ENCODE assay signal across 15 cellular contexts in genomic region chr21:43267391-43268085, GRCh38.
DNase-seq lines count a peak whose midpoint lies in the region; ATAC-seq lines count a peak whose summit lies in the region.
"Had no signal": no experiment of that assay in that cellular context is flagged by ENCODE, and none has a peak within 500 bp of the region (broad histone marks: within the 10 kb centered on the region; RNA-seq: fewer than 3 reads in every experiment).

No MANE protein-coding gene starts in this region.

- no CpG with 5 or more reads among the region's 15 CpGs for WGBS in neuronal stem cell (ENCODE audit: extremely low coverage in 2 of 2, insufficient read length in 2 of 2, insufficient replicate concordance in 1 of 2), 2 donors

- H4K20me1 ChIP-seq in BLaER1, result no peaks in the 10 kb centered on the region

- peak overlapping the region; percentile 56; the same call in 1 of the 2 replicates for H3K27ac ChIP-seq in BLaER1
- H3K27ac ChIP-seq in neuronal stem cell (replicated peaks; ENCODE audit: low read length), result no peak overlapping the region
- H3K27ac ChIP-seq: SJSA1 had no signal

- H3K14ac ChIP-seq in neuronal stem cell (ENCODE audit: low read length), result no peak overlapping the region

- H3K23ac ChIP-seq in neuronal stem cell (ENCODE audit: low read depth, low read length, poor library complexity), result no peak overlapping the region

- no peak overlapping the region for H3K4ac ChIP-seq in neuronal stem cell (ENCODE audit: low read length)

- no peak overlapping the region for H2BK12ac ChIP-seq in neuronal stem cell (ENCODE audit: low read length)

- H3K36me3 ChIP-seq in BLaER1 (no peaks in the 10 kb centered on the region), adipocyte (ENCODE audit: control insufficient read depth, insufficient read depth, low read length, severe bottlenecking) (no peaks in the 10 kb centered on the region), neuronal stem cell (replicated peaks in 1 of 2; ENCODE audit: control insufficient read depth in 2 of 2, insufficient read depth in 2 of 2, low read length in 2 of 2) (peaks cover 0 to 1% of the 10 kb centered on the region in 2 donors)
- H3K36me3 ChIP-seq: SJSA1 had no signal

- H4K91ac ChIP-seq in neuronal stem cell (ENCODE audit: low read depth, low read length, poor library complexity), result no peak overlapping the region

- H3K4me1 ChIP-seq in BLaER1 (peaks cover 34% of the 10 kb centered on the region), adipocyte (ENCODE audit: control insufficient read depth, insufficient read depth, low read length) (peaks cover 13% of the 10 kb centered on the region), neuronal stem cell (ENCODE audit: control insufficient read depth in 2 of 2, insufficient read depth in 1 of 2, low read depth in 1 of 2, low read length in 2 of 2) (peaks cover 2 to 5% of the 10 kb centered on the region in 2 donors)
- H3K4me1 ChIP-seq: SJSA1 had no signal

- peaks cover 2% of the 10 kb centered on the region for H3K79me1 ChIP-seq in neuronal stem cell (ENCODE audit: low read depth, low read length)

- H3K4me2 ChIP-seq in BLaER1 (peak overlapping the region; percentile 84), neuronal stem cell (ENCODE audit: insufficient read depth, low read length, poor library complexity, severe bottlenecking) (no peak overlapping the region)

- H3K9me3 ChIP-seq in BLaER1 (peaks cover 2% of the 10 kb centered on the region), adipocyte (ENCODE audit: control insufficient read depth, low read length) (no peaks in the 10 kb centered on the region), neuronal stem cell (replicated peaks in 1 of 2; ENCODE audit: control insufficient read depth in 2 of 2, insufficient read depth in 1 of 2, low read depth in 1 of 2, low read length in 2 of 2) (peaks cover 2% of the 10 kb centered on the region in 2 donors)
- H3K9me3 ChIP-seq: SJSA1 had no signal

- peak overlapping the region; percentile 53 for H2AFZ ChIP-seq in neuronal stem cell (ENCODE audit: low read length)

- no peak overlapping the region for H3K4me3 ChIP-seq in BLaER1
- no peak overlapping the region for H3K4me3 ChIP-seq in adipocyte (ENCODE audit: low read length)
- no peak overlapping the region for H3K4me3 ChIP-seq in neuronal stem cell (ENCODE audit: low read length in 2 of 2)
- H3K4me3 ChIP-seq: SJSA1 had no signal

- no peak overlapping the region; the same call in 1 of the 2 replicates for H3K9ac ChIP-seq in BLaER1
- H3K9ac ChIP-seq in adipocyte (ENCODE audit: low read length), result peak overlapping the region; percentile 29
- no peak overlapping the region for H3K9ac ChIP-seq in neuronal stem cell (ENCODE audit: low read depth, low read length, poor library complexity)

- H3K18ac ChIP-seq in neuronal stem cell (ENCODE audit: low read length), result no peak overlapping the region

- H4K8ac ChIP-seq in neuronal stem cell (ENCODE audit: low read depth, low read length), result no peak overlapping the region

- no peak overlapping the region for H2BK15ac ChIP-seq in neuronal stem cell (ENCODE audit: low read length)

- intact Hi-C loops in left ventricle myocardium superior (cut with micrococcal nuclease), result no loop called here

- no peak overlapping the region for H2AK5ac ChIP-seq in neuronal stem cell (ENCODE audit: low read depth, low read length)

- no peak overlapping the region for H2BK5ac ChIP-seq in neuronal stem cell (ENCODE audit: low read length)

- H2BK120ac ChIP-seq in neuronal stem cell (ENCODE audit: low read depth, low read length), result no peak overlapping the region

- H3K27me3 ChIP-seq in BLaER1, result no peaks in the 10 kb centered on the region
- H3K27me3 ChIP-seq in adipocyte (replicated peaks; ENCODE audit: control insufficient read depth, insufficient read depth, low read length), result peaks cover 23% of the 10 kb centered on the region
- H3K27me3 ChIP-seq in neuronal stem cell (ENCODE audit: control insufficient read depth in 3 of 3, insufficient read depth in 3 of 3, low read depth in 1 of 3, low read length in 3 of 3), result peaks cover 0 to 1% (median under 1%) of the 10 kb centered on the region in 3 experiments

- no peak for DNase-seq in adipocyte (ENCODE audit: low read depth)
- DNase-seq in left ventricle myocardium superior, result peak; percentile 46
- DNase-seq in neuronal stem cell (ENCODE audit: low spot score), result no peak
- DNase-seq in activated CD8-positive, alpha-beta memory T cell treated with anti-CD3 and anti-CD28 coated beads for 24 hours, result no peak
- DNase-seq: NCI-H1417 treated with DMSO at 0.1 percent for 48 hours; NCI-H2029; NCI-H2171 treated with DMSO at 0.1 percent for 48 hours; NCI-H446 treated with DMSO at 0.1 percent for 48 hours; NK-92 treated with Interleukin-12 subunit alpha and Interleukin-12 subunit beta, amount 100 ng/mL, for 24 hours; OCI-M1 had no signal

- ATAC-seq in left ventricle myocardium superior, result peak; percentile 71
- no peak for ATAC-seq in HG02852 (IDR thresholded peaks at IDR 0.05; ENCODE audit: unreplicated experiment)
- no peak for ATAC-seq in GM21423 (IDR thresholded peaks at IDR 0.05; ENCODE audit: unreplicated experiment)
- ATAC-seq: HCT116 had no signal
